In the genomic region with DNA sequence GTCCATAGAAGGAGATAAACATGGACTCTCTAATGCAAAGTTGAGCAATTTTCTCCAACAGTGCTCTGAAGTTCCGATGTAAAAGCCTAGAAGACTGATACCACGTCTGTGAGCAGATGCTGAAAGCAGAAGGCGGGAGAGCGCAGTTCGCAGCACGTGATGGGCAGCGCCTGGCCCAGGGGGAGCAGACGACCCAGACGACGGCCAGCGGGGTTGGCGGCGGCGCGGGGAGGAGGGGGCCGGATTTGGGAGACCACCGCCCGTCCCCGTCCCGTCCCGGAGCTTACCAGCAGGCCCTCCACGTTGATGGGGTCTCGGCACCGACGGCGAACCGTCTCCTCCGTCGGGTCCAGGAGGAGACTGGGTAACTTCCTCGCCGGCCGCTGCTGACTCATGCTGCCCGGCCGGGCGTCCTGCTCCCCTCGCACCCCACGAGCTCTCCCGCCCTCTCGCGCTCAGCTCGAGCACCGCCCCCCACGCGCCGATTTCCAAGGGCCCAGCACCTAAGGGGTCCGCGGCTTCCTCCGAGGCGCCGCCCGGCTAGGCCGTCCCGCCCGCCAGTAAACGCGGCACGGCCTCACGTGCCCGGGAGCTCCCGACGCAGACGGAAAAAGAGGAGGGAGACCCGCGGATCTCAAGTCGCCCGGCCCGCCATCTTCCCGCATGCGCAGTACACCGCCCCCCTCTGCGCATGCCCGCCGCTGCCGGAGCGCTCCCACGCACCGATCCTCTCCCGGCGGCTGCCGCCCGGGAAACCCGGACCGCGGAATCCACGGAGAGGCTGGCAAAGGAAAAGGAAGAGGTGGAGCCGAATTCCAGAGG, we compare ENCODE assay signal across 1 cellular context.
TF ChIP-seq lines count a peak whose summit lies in the region.

A gene with protein sequence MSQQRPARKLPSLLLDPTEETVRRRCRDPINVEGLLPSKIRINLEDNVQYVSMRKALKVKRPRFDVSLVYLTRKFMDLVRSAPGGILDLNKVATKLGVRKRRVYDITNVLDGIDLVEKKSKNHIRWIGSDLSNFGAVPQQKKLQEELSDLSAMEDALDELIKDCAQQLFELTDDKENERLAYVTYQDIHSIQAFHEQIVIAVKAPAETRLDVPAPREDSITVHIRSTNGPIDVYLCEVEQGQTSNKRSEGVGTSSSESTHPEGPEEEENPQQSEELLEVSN (minus strand): TSS at position 677 of the 822 bp plus-strand sequence. CDS start 282 bp downstream, at position 395.

TF ChIP-seq in K562, 482 proteins besides CTCF, POLR2A, EP300 and RAD21 (continued from another document and continues in another):
- TF ChIP-seq, protein P1, sequence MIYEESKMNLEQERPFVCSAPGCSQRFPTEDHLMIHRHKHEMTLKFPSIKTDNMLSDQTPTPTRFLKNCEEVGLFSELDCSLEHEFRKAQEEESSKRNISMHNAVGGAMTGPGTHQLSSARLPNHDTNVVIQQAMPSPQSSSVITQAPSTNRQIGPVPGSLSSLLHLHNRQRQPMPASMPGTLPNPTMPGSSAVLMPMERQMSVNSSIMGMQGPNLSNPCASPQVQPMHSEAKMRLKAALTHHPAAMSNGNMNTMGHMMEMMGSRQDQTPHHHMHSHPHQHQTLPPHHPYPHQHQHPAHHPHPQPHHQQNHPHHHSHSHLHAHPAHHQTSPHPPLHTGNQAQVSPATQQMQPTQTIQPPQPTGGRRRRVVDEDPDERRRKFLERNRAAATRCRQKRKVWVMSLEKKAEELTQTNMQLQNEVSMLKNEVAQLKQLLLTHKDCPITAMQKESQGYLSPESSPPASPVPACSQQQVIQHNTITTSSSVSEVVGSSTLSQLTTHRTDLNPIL (CRISPR knock-in tag; IDR thresholded peaks at IDR 0.05) = no peak
- 0 out of 2 replicates have a peak, but pooled peaks have one; percentile 16 for TF ChIP-seq MAFK (IDR thresholded peaks at IDR 0.05; ENCODE audit: low read length)
- TF ChIP-seq HDAC8 (tag; IDR thresholded peaks at IDR 0.05) = peak; percentile 85; the same call in 1 of the 2 replicates
- TF ChIP-seq, protein P2, sequence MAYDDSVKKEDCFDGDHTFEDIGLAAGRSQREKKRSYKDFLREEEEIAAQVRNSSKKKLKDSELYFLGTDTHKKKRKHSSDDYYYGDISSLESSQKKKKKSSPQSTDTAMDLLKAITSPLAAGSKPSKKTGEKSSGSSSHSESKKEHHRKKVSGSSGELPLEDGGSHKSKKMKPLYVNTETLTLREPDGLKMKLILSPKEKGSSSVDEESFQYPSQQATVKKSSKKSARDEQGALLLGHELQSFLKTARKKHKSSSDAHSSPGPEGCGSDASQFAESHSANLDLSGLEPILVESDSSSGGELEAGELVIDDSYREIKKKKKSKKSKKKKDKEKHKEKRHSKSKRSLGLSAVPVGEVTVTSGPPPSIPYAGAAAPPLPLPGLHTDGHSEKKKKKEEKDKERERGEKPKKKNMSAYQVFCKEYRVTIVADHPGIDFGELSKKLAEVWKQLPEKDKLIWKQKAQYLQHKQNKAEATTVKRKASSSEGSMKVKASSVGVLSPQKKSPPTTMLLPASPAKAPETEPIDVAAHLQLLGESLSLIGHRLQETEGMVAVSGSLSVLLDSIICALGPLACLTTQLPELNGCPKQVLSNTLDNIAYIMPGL (CRISPR knock-in tag; IDR thresholded peaks at IDR 0.05) = peak; percentile 95
- TF ChIP-seq RB1 (IDR thresholded peaks at IDR 0.05; ENCODE audit: low read depth) = peak; percentile 88
- no peak for TF ChIP-seq ZNF830 (CRISPR knock-in tag; IDR thresholded peaks at IDR 0.05)
- 0 out of 2 replicates have a peak, but pooled peaks have one; percentile 30 for TF ChIP-seq ZNF644 (tag; IDR thresholded peaks at IDR 0.05; ENCODE audit: low read depth)
- TF ChIP-seq, protein P3, sequence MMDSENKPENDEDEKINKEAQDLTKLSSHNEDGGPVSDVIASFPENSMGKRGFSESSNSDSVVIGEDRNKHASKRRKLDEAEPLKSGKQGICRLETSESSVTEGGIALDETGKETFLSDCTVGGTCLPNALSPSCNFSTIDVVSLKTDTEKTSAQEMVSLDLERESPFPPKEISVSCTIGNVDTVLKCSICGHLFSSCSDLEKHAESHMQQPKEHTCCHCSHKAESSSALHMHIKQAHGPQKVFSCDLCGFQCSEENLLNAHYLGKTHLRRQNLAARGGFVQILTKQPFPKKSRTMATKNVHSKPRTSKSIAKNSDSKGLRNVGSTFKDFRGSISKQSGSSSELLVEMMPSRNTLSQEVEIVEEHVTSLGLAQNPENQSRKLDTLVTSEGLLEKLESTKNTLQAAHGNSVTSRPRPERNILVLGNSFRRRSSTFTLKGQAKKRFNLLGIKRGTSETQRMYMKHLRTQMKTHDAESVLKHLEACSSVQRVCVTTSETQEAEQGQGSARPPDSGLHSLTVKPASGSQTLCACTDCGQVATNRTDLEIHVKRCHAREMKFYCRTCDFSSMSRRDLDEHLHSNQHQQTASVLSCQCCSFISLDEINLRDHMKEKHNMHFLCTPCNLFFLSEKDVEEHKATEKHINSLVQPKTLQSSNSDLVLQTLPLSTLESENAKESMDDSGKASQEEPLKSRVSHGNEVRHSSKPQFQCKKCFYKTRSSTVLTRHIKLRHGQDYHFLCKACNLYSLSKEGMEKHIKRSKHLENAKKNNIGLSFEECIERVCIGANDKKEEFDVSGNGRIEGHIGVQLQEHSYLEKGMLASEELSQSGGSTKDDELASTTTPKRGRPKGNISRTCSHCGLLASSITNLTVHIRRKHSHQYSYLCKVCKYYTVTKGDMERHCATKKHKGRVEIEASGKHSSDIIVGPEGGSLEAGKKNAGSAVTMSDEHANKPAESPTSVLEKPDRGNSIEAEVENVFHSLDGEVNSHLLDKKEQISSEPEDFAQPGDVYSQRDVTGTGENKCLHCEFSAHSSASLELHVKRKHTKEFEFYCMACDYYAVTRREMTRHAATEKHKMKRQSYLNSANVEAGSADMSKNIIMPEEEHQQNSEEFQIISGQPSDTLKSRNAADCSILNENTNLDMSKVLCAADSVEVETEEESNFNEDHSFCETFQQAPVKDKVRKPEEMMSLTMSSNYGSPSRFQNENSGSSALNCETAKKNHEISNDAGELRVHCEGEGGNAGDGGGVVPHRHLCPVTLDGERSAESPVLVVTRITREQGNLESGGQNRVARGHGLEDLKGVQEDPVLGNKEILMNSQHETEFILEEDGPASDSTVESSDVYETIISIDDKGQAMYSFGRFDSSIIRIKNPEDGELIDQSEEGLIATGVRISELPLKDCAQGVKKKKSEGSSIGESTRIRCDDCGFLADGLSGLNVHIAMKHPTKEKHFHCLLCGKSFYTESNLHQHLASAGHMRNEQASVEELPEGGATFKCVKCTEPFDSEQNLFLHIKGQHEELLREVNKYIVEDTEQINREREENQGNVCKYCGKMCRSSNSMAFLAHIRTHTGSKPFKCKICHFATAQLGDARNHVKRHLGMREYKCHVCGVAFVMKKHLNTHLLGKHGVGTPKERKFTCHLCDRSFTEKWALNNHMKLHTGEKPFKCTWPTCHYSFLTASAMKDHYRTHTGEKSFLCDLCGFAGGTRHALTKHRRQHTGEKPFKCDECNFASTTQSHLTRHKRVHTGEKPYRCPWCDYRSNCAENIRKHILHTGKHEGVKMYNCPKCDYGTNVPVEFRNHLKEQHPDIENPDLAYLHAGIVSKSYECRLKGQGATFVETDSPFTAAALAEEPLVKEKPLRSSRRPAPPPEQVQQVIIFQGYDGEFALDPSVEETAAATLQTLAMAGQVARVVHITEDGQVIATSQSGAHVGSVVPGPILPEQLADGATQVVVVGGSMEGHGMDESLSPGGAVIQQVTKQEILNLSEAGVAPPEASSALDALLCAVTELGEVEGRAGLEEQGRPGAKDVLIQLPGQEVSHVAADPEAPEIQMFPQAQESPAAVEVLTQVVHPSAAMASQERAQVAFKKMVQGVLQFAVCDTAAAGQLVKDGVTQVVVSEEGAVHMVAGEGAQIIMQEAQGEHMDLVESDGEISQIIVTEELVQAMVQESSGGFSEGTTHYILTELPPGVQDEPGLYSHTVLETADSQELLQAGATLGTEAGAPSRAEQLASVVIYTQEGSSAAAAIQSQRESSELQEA (IDR thresholded peaks at IDR 0.05; ENCODE audit: low read depth) = no peak
- 0 out of 2 replicates have a peak, but pooled peaks have one; percentile 12 for TF ChIP-seq ZNF212 (CRISPR knock-in tag; IDR thresholded peaks at IDR 0.05)
- TF ChIP-seq ZNF699 (CRISPR knock-in tag; IDR thresholded peaks at IDR 0.05; ENCODE audit: insufficient replicate concordance) = no peak
- TF ChIP-seq ARID1B (IDR thresholded peaks at IDR 0.05) = peak; percentile 64
- TF ChIP-seq RBM17 (IDR thresholded peaks at IDR 0.05; ENCODE audit: borderline replicate concordance, low read depth, low read length) = no peak
- TF ChIP-seq ELF1 (tag; IDR thresholded peaks at IDR 0.05) = no peak
- TF ChIP-seq TAF7 (tag; IDR thresholded peaks at IDR 0.05) = peak; percentile 41
- no peak for TF ChIP-seq ZBTB7A (IDR thresholded peaks at IDR 0.05; ENCODE audit: borderline replicate concordance, control insufficient read depth, low read depth, low read length)
- peak; percentile 38; the same call in 1 of the 2 replicates for TF ChIP-seq HDAC2 (IDR thresholded peaks at IDR 0.05)
- TF ChIP-seq, protein P4, sequence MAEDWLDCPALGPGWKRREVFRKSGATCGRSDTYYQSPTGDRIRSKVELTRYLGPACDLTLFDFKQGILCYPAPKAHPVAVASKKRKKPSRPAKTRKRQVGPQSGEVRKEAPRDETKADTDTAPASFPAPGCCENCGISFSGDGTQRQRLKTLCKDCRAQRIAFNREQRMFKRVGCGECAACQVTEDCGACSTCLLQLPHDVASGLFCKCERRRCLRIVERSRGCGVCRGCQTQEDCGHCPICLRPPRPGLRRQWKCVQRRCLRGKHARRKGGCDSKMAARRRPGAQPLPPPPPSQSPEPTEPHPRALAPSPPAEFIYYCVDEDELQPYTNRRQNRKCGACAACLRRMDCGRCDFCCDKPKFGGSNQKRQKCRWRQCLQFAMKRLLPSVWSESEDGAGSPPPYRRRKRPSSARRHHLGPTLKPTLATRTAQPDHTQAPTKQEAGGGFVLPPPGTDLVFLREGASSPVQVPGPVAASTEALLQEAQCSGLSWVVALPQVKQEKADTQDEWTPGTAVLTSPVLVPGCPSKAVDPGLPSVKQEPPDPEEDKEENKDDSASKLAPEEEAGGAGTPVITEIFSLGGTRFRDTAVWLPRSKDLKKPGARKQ (CRISPR knock-in tag; IDR thresholded peaks at IDR 0.05) = no peak
- no peak for TF ChIP-seq ARHGAP35 (IDR thresholded peaks at IDR 0.05; ENCODE audit: partially characterized antibody)
- TF ChIP-seq ZNF77 (CRISPR knock-in tag; IDR thresholded peaks at IDR 0.05) = no peak
- TF ChIP-seq MAZ (CRISPR knock-in tag; conservative IDR thresholded peaks at IDR 0.05 in 1 of 2, IDR thresholded peaks at IDR 0.05 in 1 of 2) = peak in 1 of 2 experiments; percentile 95; a peak in 3 of 4 replicates
- peak; percentile 70; the same call in 1 of the 2 replicates for TF ChIP-seq GATAD2B (IDR thresholded peaks at IDR 0.05; ENCODE audit: borderline replicate concordance)
- TF ChIP-seq, protein P5, sequence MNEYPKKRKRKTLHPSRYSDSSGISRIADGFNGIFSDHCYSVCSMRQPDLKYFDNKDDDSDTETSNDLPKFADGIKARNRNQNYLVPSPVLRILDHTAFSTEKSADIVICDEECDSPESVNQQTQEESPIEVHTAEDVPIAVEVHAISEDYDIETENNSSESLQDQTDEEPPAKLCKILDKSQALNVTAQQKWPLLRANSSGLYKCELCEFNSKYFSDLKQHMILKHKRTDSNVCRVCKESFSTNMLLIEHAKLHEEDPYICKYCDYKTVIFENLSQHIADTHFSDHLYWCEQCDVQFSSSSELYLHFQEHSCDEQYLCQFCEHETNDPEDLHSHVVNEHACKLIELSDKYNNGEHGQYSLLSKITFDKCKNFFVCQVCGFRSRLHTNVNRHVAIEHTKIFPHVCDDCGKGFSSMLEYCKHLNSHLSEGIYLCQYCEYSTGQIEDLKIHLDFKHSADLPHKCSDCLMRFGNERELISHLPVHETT (CRISPR knock-in tag; conservative IDR thresholded peaks at IDR 0.05 in 1 of 2, IDR thresholded peaks at IDR 0.05 in 1 of 2) = peak in 1 of 2 experiments; percentile 85; a peak in 2 of 4 replicates
- peak in 1 of 2 experiments; percentile 59; a peak in 1 of 4 replicates for TF ChIP-seq ETV6 (IDR thresholded peaks at IDR 0.05; ENCODE audit: borderline replicate concordance in 1 of 2, low read depth in 2 of 2, low read length in 1 of 2)
- peak; percentile 96; the same call in 1 of the 2 replicates for TF ChIP-seq ETV6 (CRISPR knock-in tag; IDR thresholded peaks at IDR 0.05; ENCODE audit: borderline replicate concordance)
- TF ChIP-seq, protein P6, sequence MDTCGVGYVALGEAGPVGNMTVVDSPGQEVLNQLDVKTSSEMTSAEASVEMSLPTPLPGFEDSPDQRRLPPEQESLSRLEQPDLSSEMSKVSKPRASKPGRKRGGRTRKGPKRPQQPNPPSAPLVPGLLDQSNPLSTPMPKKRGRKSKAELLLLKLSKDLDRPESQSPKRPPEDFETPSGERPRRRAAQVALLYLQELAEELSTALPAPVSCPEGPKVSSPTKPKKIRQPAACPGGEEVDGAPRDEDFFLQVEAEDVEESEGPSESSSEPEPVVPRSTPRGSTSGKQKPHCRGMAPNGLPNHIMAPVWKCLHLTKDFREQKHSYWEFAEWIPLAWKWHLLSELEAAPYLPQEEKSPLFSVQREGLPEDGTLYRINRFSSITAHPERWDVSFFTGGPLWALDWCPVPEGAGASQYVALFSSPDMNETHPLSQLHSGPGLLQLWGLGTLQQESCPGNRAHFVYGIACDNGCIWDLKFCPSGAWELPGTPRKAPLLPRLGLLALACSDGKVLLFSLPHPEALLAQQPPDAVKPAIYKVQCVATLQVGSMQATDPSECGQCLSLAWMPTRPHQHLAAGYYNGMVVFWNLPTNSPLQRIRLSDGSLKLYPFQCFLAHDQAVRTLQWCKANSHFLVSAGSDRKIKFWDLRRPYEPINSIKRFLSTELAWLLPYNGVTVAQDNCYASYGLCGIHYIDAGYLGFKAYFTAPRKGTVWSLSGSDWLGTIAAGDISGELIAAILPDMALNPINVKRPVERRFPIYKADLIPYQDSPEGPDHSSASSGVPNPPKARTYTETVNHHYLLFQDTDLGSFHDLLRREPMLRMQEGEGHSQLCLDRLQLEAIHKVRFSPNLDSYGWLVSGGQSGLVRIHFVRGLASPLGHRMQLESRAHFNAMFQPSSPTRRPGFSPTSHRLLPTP (IDR thresholded peaks at IDR 0.05; ENCODE audit: borderline replicate concordance, extremely low read depth, insufficient read length) = no peak
- no peak for TF ChIP-seq MCM7 (IDR thresholded peaks at IDR 0.05)
- TF ChIP-seq FOXJ3 (CRISPR knock-in tag; IDR thresholded peaks at IDR 0.05) = no peak
- TF ChIP-seq YBX1 (IDR thresholded peaks at IDR 0.05) = no peak
- TF ChIP-seq CHCHD3 (CRISPR knock-in tag; IDR thresholded peaks at IDR 0.05) = no peak
- peak; percentile 51; the same call in 1 of the 2 replicates for TF ChIP-seq ZNF175 (CRISPR knock-in tag; IDR thresholded peaks at IDR 0.05; ENCODE audit: low read depth)
- no peak for TF ChIP-seq ZNF436 (CRISPR knock-in tag; IDR thresholded peaks at IDR 0.05)
- TF ChIP-seq MEIS2 (IDR thresholded peaks at IDR 0.05; ENCODE audit: partially characterized antibody) = peak; percentile 86
- peak; percentile 99 for TF ChIP-seq TGIF2 (CRISPR knock-in tag; IDR thresholded peaks at IDR 0.05)
- 0 out of 2 replicates have a peak, but pooled peaks have one; percentile 63 for TF ChIP-seq ILF3 (IDR thresholded peaks at IDR 0.05; ENCODE audit: borderline replicate concordance)
- TF ChIP-seq SIX5 (IDR thresholded peaks at IDR 0.05; ENCODE audit: borderline replicate concordance in 1 of 2, insufficient read depth in 1 of 2, low read depth in 1 of 2, low read length in 2 of 2) = 0 out of 4 replicates have a peak, but pooled peaks of 1 of the 2 experiments have one; percentile 20
- no peak for TF ChIP-seq ILK (tag; IDR thresholded peaks at IDR 0.05; ENCODE audit: borderline replicate concordance, low read depth)
